In the genomic region with DNA sequence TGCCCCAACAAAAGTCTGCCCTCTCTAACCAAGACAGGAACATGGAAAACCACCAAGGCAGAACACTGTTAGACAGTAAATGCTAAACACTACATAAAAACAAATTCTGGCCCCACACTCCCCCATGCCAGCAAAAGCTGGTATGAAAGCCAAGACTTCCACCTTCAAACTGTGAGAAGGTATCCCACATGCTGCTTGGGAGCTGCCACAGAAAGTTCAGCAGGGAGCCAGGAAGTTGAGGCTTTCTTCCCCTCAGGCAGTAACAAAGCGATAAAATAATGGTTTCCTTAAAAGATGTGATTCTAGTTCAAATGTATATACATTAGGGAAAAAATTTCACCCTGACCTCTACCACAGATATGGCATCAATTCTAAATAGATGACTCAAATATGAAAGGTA, we compare ENCODE assay signal across 15 cellular contexts.
A peak's percentile ranks its signal among the peaks of the same experiment; 100 is the strongest.
DNase-seq lines count a peak whose midpoint lies in the region; ATAC-seq and TF ChIP-seq lines count a peak whose summit lies in the region.
"Had no signal": no experiment of that assay in that cellular context is flagged by ENCODE, and none has a peak within 500 bp of the region (broad histone marks: within the 10 kb centered on the region; RNA-seq: fewer than 3 reads in every experiment).

No MANE protein-coding gene starts in this region.

- BruUV-seq in A673 (replicated peaks; lab: Mats Ljungman, UMichigan): TSS peak; percentile 100
- BruUV-seq in HCT116 (replicated peaks; lab: Mats Ljungman, UMichigan): no TSS peak

- peaks cover 38% of the 10 kb centered on the region for H3K4me1 ChIP-seq in A673 (ENCODE audit: insufficient read depth, low read length, poor library complexity, severe bottlenecking)
- H3K4me1 ChIP-seq in HCT116 (ENCODE audit: control insufficient read depth in 1 of 2, insufficient read depth in 2 of 2, low read length in 2 of 2): no peaks in the 10 kb centered on the region
- no peaks in the 10 kb centered on the region for H3K4me1 ChIP-seq in mesendoderm (ENCODE audit: control insufficient read depth, low read depth, low read length)

- H3K27me3 ChIP-seq in A673 (replicated peaks; ENCODE audit: insufficient read depth, low read depth, low read length, poor library complexity) (no peaks in the 10 kb centered on the region), HCT116 (ENCODE audit: insufficient read depth, low read length) (no peaks in the 10 kb centered on the region), mesendoderm (ENCODE audit: insufficient read depth, low read length, poor library complexity) (no peaks in the 10 kb centered on the region)

- H3K27me3 Mint-ChIP-seq in stimulated activated naive CD8-positive, alpha-beta T cell treated with anti-CD3 and anti-CD28 coated beads, Interleukin-15, amount 100 ng/mL, for 72 hours: no peaks in the 10 kb centered on the region
- no peaks in the 10 kb centered on the region for H3K27me3 Mint-ChIP-seq in activated CD4-positive, alpha-beta T cell treated with anti-CD3 and anti-CD28 coated beads for 36 hours
- H3K27me3 Mint-ChIP-seq: B cell; CD4-positive, alpha-beta memory T cell had no signal

- POLR2A ChIA-PET in A673 (lab: Charles Lee; ENCODE audit: low non-redundant PET): no interaction called here
- POLR2A ChIA-PET in HCT116 (lab: Charles Lee): no interaction called here
- POLR2A ChIA-PET in activated CD4-positive, alpha-beta T cell treated with anti-CD3 and anti-CD28 coated beads for 36 hours (lab: Charles Lee): no interaction called here

- no peak overlapping the region for H2BK15ac ChIP-seq in mesendoderm (replicated peaks; ENCODE audit: low read depth)

- no peak for TF ChIP-seq CTCF in A673 (conservative IDR thresholded peaks at IDR 0.05; ENCODE audit: low read depth, low read length)
- TF ChIP-seq CTCF in HCT116 (IDR thresholded peaks at IDR 0.05 in 2 of 3, conservative IDR thresholded peaks at IDR 0.05 in 1 of 3; ENCODE audit: borderline replicate concordance in 1 of 3, insufficient read depth in 1 of 3, low read depth in 2 of 3, low read length in 2 of 3): no peak

- no peak overlapping the region for H3K18ac ChIP-seq in mesendoderm (ENCODE audit: low read length)

- no peak overlapping the region for H3K4me3 Mint-ChIP-seq in stimulated activated naive CD8-positive, alpha-beta T cell treated with anti-CD3 and anti-CD28 coated beads, Interleukin-15, amount 100 ng/mL, for 72 hours
- H3K4me3 Mint-ChIP-seq in activated CD4-positive, alpha-beta T cell treated with anti-CD3 and anti-CD28 coated beads for 36 hours: no peak overlapping the region
- H3K4me3 Mint-ChIP-seq: B cell; CD4-positive, alpha-beta memory T cell had no signal

- no peak overlapping the region for H4K8ac ChIP-seq in mesendoderm (ENCODE audit: low read depth, low read length)

- H3K4me3 ChIP-seq in A673 (ENCODE audit: low read depth, low read length, poor library complexity, severe bottlenecking) (no peak overlapping the region), HCT116 (replicated peaks in 1 of 2; ENCODE audit: low read depth in 1 of 2, low read length in 2 of 2) (no peak overlapping the region), mesendoderm (ENCODE audit: low read length) (no peak overlapping the region)

- no peak for TF ChIP-seq RAD21 in HCT116 (IDR thresholded peaks at IDR 0.05; ENCODE audit: low read depth)

- no peak for TF ChIP-seq POLR2A in HCT116 (IDR thresholded peaks at IDR 0.05; ENCODE audit: borderline replicate concordance, extremely low read depth, insufficient read depth, insufficient read length)

- no peak overlapping the region for H3K27ac Mint-ChIP-seq in stimulated activated naive CD8-positive, alpha-beta T cell treated with anti-CD3 and anti-CD28 coated beads, Interleukin-15, amount 100 ng/mL, for 72 hours
- no peak overlapping the region for H3K27ac Mint-ChIP-seq in activated CD4-positive, alpha-beta T cell treated with anti-CD3 and anti-CD28 coated beads for 36 hours
- H3K27ac Mint-ChIP-seq: B cell; CD4-positive, alpha-beta memory T cell had no signal

- H2AK5ac ChIP-seq in mesendoderm (ENCODE audit: low read length): no peak overlapping the region

- no peak overlapping the region for H3K4me2 ChIP-seq in HCT116 (ENCODE audit: low read length)
- no peak overlapping the region for H3K4me2 ChIP-seq in mesendoderm (ENCODE audit: low read length)

- H3K9me3 Mint-ChIP-seq in stimulated activated naive CD8-positive, alpha-beta T cell treated with anti-CD3 and anti-CD28 coated beads, Interleukin-15, amount 100 ng/mL, for 72 hours: no peaks in the 10 kb centered on the region
- H3K9me3 Mint-ChIP-seq in activated CD4-positive, alpha-beta T cell treated with anti-CD3 and anti-CD28 coated beads for 36 hours (ENCODE audit: low read depth): no peaks in the 10 kb centered on the region

- H3K23ac ChIP-seq in mesendoderm (ENCODE audit: low read length): no peak overlapping the region

- no peak overlapping the region for H3K56ac ChIP-seq in mesendoderm (ENCODE audit: low read length)

- no peaks in the 10 kb centered on the region for H4K20me1 ChIP-seq in HCT116 (ENCODE audit: insufficient read depth)

- peak; percentile 90 for DNase-seq in A673 (ENCODE audit: low spot score)
- no peak for DNase-seq in HCT116 (ENCODE audit: low read depth, low spot score)
- DNase-seq in UCSD-AML1 (lab: John Stamatoyannopoulos, UW; ENCODE audit: unreplicated experiment): peak; percentile 40
- DNase-seq in mesendoderm: peak; percentile 14
- no peak for DNase-seq in cortex of kidney (lab: John Stamatoyannopoulos, UW)
- no peak for DNase-seq in NCI-H1694 treated with DMSO at 0.1 percent for 48 hours (lab: John Stamatoyannopoulos, UW)
- DNase-seq in stimulated activated naive CD8-positive, alpha-beta T cell treated with anti-CD3 and anti-CD28 coated beads, Interleukin-15, amount 100 ng/mL, for 72 hours: no peak
- DNase-seq in activated CD4-positive, alpha-beta T cell treated with anti-CD3 and anti-CD28 coated beads for 36 hours: no peak
- DNase-seq: CD4-positive, alpha-beta memory T cell; DMS153; DMS79 treated with DMSO at 0.1 percent for 48 hours; EL; GF-D8 had no signal

- peak overlapping the region; percentile 86 for H3K27ac ChIP-seq in A673 (ENCODE audit: low read depth, low read length, poor library complexity, severe bottlenecking)
- no peak overlapping the region for H3K27ac ChIP-seq in HCT116 (ENCODE audit: low read depth, low read length)
- H3K27ac ChIP-seq in mesendoderm (ENCODE audit: low read depth, low read length): no peak overlapping the region
- H3K27ac ChIP-seq: HL-60 had no signal

- intact Hi-C loops in A673 (cut with micrococcal nuclease; ENCODE audit: unreplicated experiment): loop anchor here (5.0 kb wide), 1 partner anchor 298 kb away; no protein-coding TSS in a partner anchor
- intact Hi-C loops in HCT116 (cut with micrococcal nuclease): no loop called here
- intact Hi-C loops in activated CD4-positive, alpha-beta T cell treated with anti-CD3 and anti-CD28 coated beads for 36 hours (cut with DNase I, micrococcal nuclease): no loop called here

- no peak overlapping the region for H3K4ac ChIP-seq in mesendoderm (ENCODE audit: low read depth, low read length)

- H3K79me2 ChIP-seq in HCT116 (ENCODE audit: insufficient read depth, low read length) (no peaks in the 10 kb centered on the region), mesendoderm (ENCODE audit: control insufficient read depth, insufficient read depth, low read length) (no peaks in the 10 kb centered on the region)

- H2BK120ac ChIP-seq in mesendoderm (ENCODE audit: low read depth, low read length): no peak overlapping the region

- H3K9me3 ChIP-seq in A673 (ENCODE audit: low read depth, low read length, poor library complexity, severe bottlenecking) (peaks cover 4% of the 10 kb centered on the region), HCT116 (ENCODE audit: control insufficient read depth in 1 of 2, insufficient read depth in 1 of 2, low read depth in 1 of 2, low read length in 2 of 2) (no peaks in the 10 kb centered on the region)

- peak overlapping the region; percentile 56 for H2AFZ ChIP-seq in HCT116 (ENCODE audit: low read depth, low read length, poor library complexity, severe bottlenecking)

- CTCF ChIA-PET in A673 (lab: Charles Lee) (no interaction called here), HCT116 (lab: Charles Lee) (no interaction called here)
- CTCF ChIA-PET in activated CD4-positive, alpha-beta T cell treated with anti-CD3 and anti-CD28 coated beads for 36 hours (lab: Charles Lee): no interaction called here

- H3K79me1 ChIP-seq in mesendoderm (ENCODE audit: low read length): no peaks in the 10 kb centered on the region

- H4K5ac ChIP-seq in mesendoderm (ENCODE audit: low read length): no peak overlapping the region

- WGBS in mesendoderm (ENCODE audit: extremely low coverage, insufficient coverage, low lambda C conversion rate): no CpG with 5 or more reads among the region's 1 CpG

- H2BK5ac ChIP-seq in mesendoderm (ENCODE audit: low read length): no peak overlapping the region

- H3K4me1 Mint-ChIP-seq in stimulated activated naive CD8-positive, alpha-beta T cell treated with anti-CD3 and anti-CD28 coated beads, Interleukin-15, amount 100 ng/mL, for 72 hours: no peaks in the 10 kb centered on the region
- H3K4me1 Mint-ChIP-seq in activated CD4-positive, alpha-beta T cell treated with anti-CD3 and anti-CD28 coated beads for 36 hours: no peaks in the 10 kb centered on the region
- H3K4me1 Mint-ChIP-seq: B cell; CD4-positive, alpha-beta memory T cell had no signal

- no peaks in the 10 kb centered on the region for H3K9me2 ChIP-seq in HCT116 (ENCODE audit: insufficient read depth)

- no peaks in the 10 kb centered on the region for H3K36me3 ChIP-seq in A673 (ENCODE audit: insufficient read depth, low read length, poor library complexity, severe bottlenecking)
- H3K36me3 ChIP-seq in HCT116 (ENCODE audit: control insufficient read depth in 1 of 2, insufficient read depth in 2 of 2, low read length in 2 of 2): no peaks in the 10 kb centered on the region
- H3K36me3 ChIP-seq in mesendoderm (ENCODE audit: control insufficient read depth, insufficient read depth, low read length): no peaks in the 10 kb centered on the region

- ATAC-seq in HCT116: no peak
- ATAC-seq in stimulated activated naive CD8-positive, alpha-beta T cell treated with anti-CD3 and anti-CD28 coated beads, Interleukin-15, amount 100 ng/mL, for 72 hours: no peak
- ATAC-seq in activated CD4-positive, alpha-beta T cell treated with anti-CD3 and anti-CD28 coated beads for 36 hours: no peak

- H3K9ac ChIP-seq in HCT116 (ENCODE audit: low read length): no peak overlapping the region
- no peak overlapping the region for H3K9ac ChIP-seq in mesendoderm (ENCODE audit: low read length)

- RAD21 ChIA-PET in HCT116 (lab: Charles Lee; ENCODE audit: low non-redundant PET in 1 of 2, low total read pairs in 2 of 2, uncharacterized antibody in 2 of 2, unreplicated experiment in 2 of 2): no interaction called here

- no peaks in the 10 kb centered on the region for H3K36me3 Mint-ChIP-seq in activated CD4-positive, alpha-beta T cell treated with anti-CD3 and anti-CD28 coated beads for 36 hours (ENCODE audit: low read depth)
- H3K36me3 Mint-ChIP-seq: CD4-positive, alpha-beta memory T cell had no signal

TF ChIP-seq in HCT116, 20 proteins besides CTCF, POLR2A, EP300 and RAD21 (continues in another document):
- no peak for TF ChIP-seq SRF (IDR thresholded peaks at IDR 0.05; ENCODE audit: low read depth)
- no peak for TF ChIP-seq TCF7L2 (IDR thresholded peaks at IDR 0.05; ENCODE audit: borderline replicate concordance, extremely low read depth, insufficient read depth, insufficient read length)
- no peak for TF ChIP-seq SP1 (IDR thresholded peaks at IDR 0.05; ENCODE audit: low read depth)

Comparison
In these comparisons a context has a peak if more than half of its experiments do, and no peak if none do; other contexts are left out.
1. DNase-seq: peak in A673 (single experiment), UCSD-AML1 (single experiment) and mesendoderm (single experiment); none in HCT116 (single experiment), cortex of kidney (single experiment), NCI-H1694 treated with DMSO at 0.1 percent for 48 hours (single experiment), stimulated activated naive CD8-positive, alpha-beta T cell treated with anti-CD3 and anti-CD28 coated beads, Interleukin-15, amount 100 ng/mL, for 72 hours (0 of 2) and activated CD4-positive, alpha-beta T cell treated with anti-CD3 and anti-CD28 coated beads for 36 hours (single experiment).